ENCODE assay signal across 11 cellular contexts in genomic region chrX:5051831-5052491, GRCh38.
DNase-seq lines count a peak whose midpoint lies in the region; ATAC-seq, FAIRE-seq and TF ChIP-seq lines count a peak whose summit lies in the region.
"Had no signal": no experiment of that assay in that cellular context is flagged by ENCODE, and none has a peak within 500 bp of the region (broad histone marks: within the 10 kb centered on the region; RNA-seq: fewer than 3 reads in every experiment).

No MANE protein-coding gene starts in this region.

- TF ChIP-seq CTCF in fibroblast of villous mesenchyme (IDR thresholded peaks at IDR 0.05; ENCODE audit: insufficient read depth, low read depth, low read length) (no peak), omental fat pad (IDR thresholded peaks at IDR 0.05) (no peak)

- DNase-seq in CMK (ENCODE audit: low read depth) (peak; percentile 87), SK-MEL-5 (ENCODE audit: low read depth, low spot score) (peak; percentile 3), fibroblast of villous mesenchyme (ENCODE audit: low read depth) (peak; percentile 55), omental fat pad (ENCODE audit: low spot score) (peak; percentile 23), GM19239 (ENCODE audit: insufficient read length, low spot score) (no peak), HEK293T (ENCODE audit: extremely low spot score) (no peak)
- DNase-seq: activated gamma-delta T cell, DMS153, SK-N-SH had no signal

- peak; percentile 91 for ATAC-seq in omental fat pad (ENCODE audit: low FRiP score)
- no peak for ATAC-seq in HG03442 (IDR thresholded peaks at IDR 0.05; ENCODE audit: unreplicated experiment)
- ATAC-seq in esophagus mucosa = no peak

- POLR2A ChIA-PET in HEK293T (lab: Yijun Ruan, JAX) = no interaction called here

- FAIRE-seq in GM19239 (lab: Jason Lieb, UNC) = no peak

- in situ Hi-C loops in SK-MEL-5 (cut with HindIII; ENCODE audit: low pct_unique_long_range_greater_than_20kb, low sequenced_read_pairs) = no loop called here

- H3K4me3 ChIP-seq in fibroblast of villous mesenchyme (ENCODE audit: low read depth, low read length) = no peak overlapping the region

- CTCF ChIA-PET in HEK293T (lab: Yijun Ruan, JAX) = no interaction called here

TF ChIP-seq in HEK293T, 16 proteins besides CTCF, POLR2A, EP300 and RAD21:
- no peak for TF ChIP-seq TARDBP (IDR thresholded peaks at IDR 0.05)
- TF ChIP-seq LEF1 (IDR thresholded peaks at IDR 0.05; ENCODE audit: borderline replicate concordance) = no peak
- TF ChIP-seq ARNT (IDR thresholded peaks at IDR 0.05) = no peak

Comparison
In these comparisons a context has a peak if more than half of its experiments do, and no peak if none do; other contexts are left out.
1. DNase-seq: peak in CMK (single experiment), SK-MEL-5 (single experiment), fibroblast of villous mesenchyme (single experiment) and omental fat pad (single experiment); none in GM19239 (single experiment) and HEK293T (single experiment).